In the genomic region with DNA sequence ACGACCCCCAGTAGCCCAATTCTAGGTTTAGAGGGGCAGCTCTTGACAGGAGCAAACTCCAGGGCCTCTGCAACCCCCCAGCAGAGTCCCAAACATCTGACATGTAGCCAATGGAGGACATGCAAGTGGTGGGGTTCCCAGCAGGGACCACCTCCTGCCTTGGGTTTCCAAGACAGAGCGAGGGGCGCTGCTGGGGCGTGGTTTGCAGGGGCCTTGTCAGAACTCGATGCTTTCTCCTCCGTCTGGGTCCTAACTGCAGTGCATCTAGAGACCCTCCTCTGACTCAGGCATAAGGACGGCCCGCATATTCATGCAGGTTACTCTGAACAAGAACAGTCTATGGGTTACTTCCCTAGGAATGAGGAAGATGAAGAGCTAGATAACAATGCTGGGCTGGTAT, we compare ENCODE assay signal across 25 cellular contexts.
"Had no signal": no experiment of that assay in that cellular context is flagged by ENCODE, and none has a peak within 500 bp of the region (broad histone marks: within the 10 kb centered on the region; RNA-seq: fewer than 3 reads in every experiment).

No MANE protein-coding gene starts in this region.

- H3K4me3 Mint-ChIP-seq: activated CD8-positive, alpha-beta T cell treated with anti-CD3 and anti-CD28 coated beads, Interleukin-2, amount 10 ng/mL, durations not matched to agents 7 days and 5 days; activated naive CD8-positive, alpha-beta T cell treated with anti-CD3 and anti-CD28 coated beads, Interleukin-2, amount 50 U/mL, for 24 hours; activated T-helper 1 cell treated with anti-CD3 and anti-CD28 coated beads, Interleukin-12 subunit alpha, Interleukin-12 subunit beta, Interleukin-2, Interleukin-4 antibody, amounts not matched to agents 30 ng/mL and 10 ng/mL and 1 ng/mL, durations not matched to agents 14 hours and 24 hours and 36 hours; effector memory CD8-positive, alpha-beta T cell; natural killer cell; T-helper 2 cell treated with Interferon-gamma antibody and Interleukin-4, amounts not matched to agents 5 μg/mL and 100 μg/mL, for 36 hours had no signal

- H3K36me3 Mint-ChIP-seq: natural killer cell had no signal

- H3K9me3 Mint-ChIP-seq: activated naive CD8-positive, alpha-beta T cell treated with anti-CD3 and anti-CD28 coated beads, Interleukin-2, amount 50 U/mL, for 24 hours; activated T-helper 1 cell treated with anti-CD3 and anti-CD28 coated beads, Interleukin-12 subunit alpha, Interleukin-12 subunit beta, Interleukin-2, Interleukin-4 antibody, amounts not matched to agents 30 ng/mL and 10 ng/mL and 1 ng/mL, durations not matched to agents 14 hours and 24 hours and 36 hours; effector memory CD8-positive, alpha-beta T cell; natural killer cell; T-helper 2 cell treated with Interferon-gamma antibody and Interleukin-4, amounts not matched to agents 5 μg/mL and 100 μg/mL, for 36 hours had no signal

- H3K27ac ChIP-seq: brain microvascular endothelial cell, gastroesophageal sphincter, psoas muscle, right atrium auricular region, WERI-Rb-1 had no signal

- H3K4me3 ChIP-seq: esophagus muscularis mucosa, gastroesophageal sphincter, psoas muscle, right atrium auricular region, thyroid gland had no signal

- H3K9me3 ChIP-seq: esophagus muscularis mucosa, gastroesophageal sphincter, pancreas, psoas muscle, right atrium auricular region, thyroid gland had no signal

- H3K27me3 ChIP-seq: brain microvascular endothelial cell, esophagus muscularis mucosa, gastroesophageal sphincter, pancreas, right atrium auricular region, thyroid gland had no signal

- H3K27me3 Mint-ChIP-seq: activated naive CD8-positive, alpha-beta T cell treated with anti-CD3 and anti-CD28 coated beads, Interleukin-2, amount 50 U/mL, for 24 hours had no signal

- H3K36me3 ChIP-seq: WERI-Rb-1 had no signal

- H3K4me1 Mint-ChIP-seq: activated naive CD8-positive, alpha-beta T cell treated with anti-CD3 and anti-CD28 coated beads, Interleukin-2, amount 50 U/mL, for 24 hours; natural killer cell had no signal

- H3K27ac Mint-ChIP-seq: activated CD8-positive, alpha-beta T cell treated with anti-CD3 and anti-CD28 coated beads, Interleukin-2, amount 10 ng/mL, durations not matched to agents 7 days and 5 days; activated naive CD8-positive, alpha-beta T cell treated with anti-CD3 and anti-CD28 coated beads, Interleukin-2, amount 50 U/mL, for 24 hours; activated T-helper 1 cell treated with anti-CD3 and anti-CD28 coated beads, Interleukin-12 subunit alpha, Interleukin-12 subunit beta, Interleukin-2, Interleukin-4 antibody, amounts not matched to agents 30 ng/mL and 10 ng/mL and 1 ng/mL, durations not matched to agents 14 hours and 24 hours and 36 hours; effector memory CD8-positive, alpha-beta T cell; natural killer cell; T-helper 2 cell treated with Interferon-gamma antibody and Interleukin-4, amounts not matched to agents 5 μg/mL and 100 μg/mL, for 36 hours had no signal

- DNase-seq: activated CD4-positive, alpha-beta T cell treated with anti-CD3 and anti-CD28 coated beads, Interleukin-2, amount 50 U/mL, for 1 hour; activated CD4-positive, CD25-positive, alpha-beta regulatory T cell treated with anti-CD3 and anti-CD28 coated beads, Interleukin-2, amount 50 U/mL, for 72 hours; activated CD8-positive, alpha-beta T cell treated with anti-CD3 and anti-CD28 coated beads, Interleukin-2, amount 10 ng/mL, durations not matched to agents 7 days and 5 days; activated gamma-delta T cell; activated naive CD4-positive, alpha-beta T cell treated with anti-CD3 and anti-CD28 coated beads, Interleukin-2, amount 50 U/mL, for 16 hours; activated naive CD8-positive, alpha-beta T cell treated with anti-CD3 and anti-CD28 coated beads, Interleukin-2, amount 50 U/mL, for 24 hours; anterior cingulate cortex; brain microvascular endothelial cell; caudate nucleus; effector memory CD8-positive, alpha-beta T cell; left ventricle myocardium superior; midbrain; natural killer cell; stimulated activated CD4-positive, alpha-beta T cell treated with anti-CD3 and anti-CD28 coated beads, Interleukin-4, amount 100 ng/mL, for 24 hours; stimulated activated naive CD4-positive, alpha-beta T cell treated with Interleukin-2 at 50 U/mL for 16 hours; substantia nigra; thyroid gland; WERI-Rb-1 had no signal
